ENCODE assay signal across 8 cellular contexts in genomic region chr2:36967236-36967876, GRCh38. TPM values are rescaled to one million over a fixed set of nuclear protein-coding genes. Genes with fewer than 3 reads are reported as not detected.
DNase-seq lines count a peak whose midpoint lies in the region; ATAC-seq, FAIRE-seq and TF ChIP-seq lines count a peak whose summit lies in the region.

No MANE protein-coding gene starts in this region.

- TF ChIP-seq CTCF in C4-2B (conservative IDR thresholded peaks at IDR 0.05) (no peak), ascending aorta (IDR thresholded peaks at IDR 0.05) (no peak), HepG2 (CRISPR knock-in tag; IDR thresholded peaks at IDR 0.05) (no peak)

- peaks cover 32% of the 10 kb centered on the region for H3K4me1 ChIP-seq in HUES6 (ENCODE audit: control insufficient read depth, insufficient read depth, low read length)
- H3K4me1 ChIP-seq in ascending aorta, result no peaks in the 10 kb centered on the region
- peaks cover 41% of the 10 kb centered on the region for H3K4me1 ChIP-seq in HepG2 (ENCODE audit: insufficient read depth, low read length)
- H3K4me1 ChIP-seq in thymus (ENCODE audit: control insufficient read depth, insufficient read depth, low read length), result peaks cover 10% of the 10 kb centered on the region

- no peaks in the 10 kb centered on the region for H4K20me1 ChIP-seq in HepG2 (ENCODE audit: insufficient read depth, low read length)

- H3K4me3 ChIP-seq in HUES6 (ENCODE audit: low read depth, low read length) (peak overlapping the region; percentile 73), ascending aorta (peak overlapping the region; percentile 92 to 96), HepG2 (replicated peaks in 1 of 3; ENCODE audit: insufficient read depth in 1 of 3, low read depth in 2 of 3, low read length in 3 of 3) (peak overlapping the region; percentile 69 to 97 (median 84)), thymus (ENCODE audit: low read length) (peak overlapping the region; percentile 96)

- BruUV-seq in HepG2 (replicated peaks; lab: Mats Ljungman, UMichigan), result TSS peak; percentile 90

- CTCF ChIA-PET in HepG2 (lab: Yijun Ruan, JAX; ENCODE audit: low intra/inter-chr PET ratio, low total read pairs), result no interaction called here

- FAIRE-seq in HepG2 (lab: Jason Lieb, UNC) (no peak), urothelium cell line (lab: Jason Lieb, UNC) (no peak)

- 1% methylated on average over 15 of the region's 15 CpGs for WGBS in HepG2 (ENCODE audit: low lambda C conversion rate)
- 33% methylated on average over 15 of the region's 15 CpGs for WGBS in thymus

- peak overlapping the region; percentile 75 for H3K9ac ChIP-seq in HUES6 (ENCODE audit: low read length)
- H3K9ac ChIP-seq in HepG2 (ENCODE audit: insufficient read depth, low read depth, low read length), result peak overlapping the region; percentile 80

- peak; percentile 4; the same call in 2 of the 3 replicates for ATAC-seq in HepG2

- no peak for TF ChIP-seq RAD21 in HepG2 (CRISPR knock-in tag; IDR thresholded peaks at IDR 0.05)

- H3K4me2 ChIP-seq in HepG2 (ENCODE audit: low read depth, low read length), result peak overlapping the region; percentile 95

- peak overlapping the region; percentile 91 for H3K27ac ChIP-seq in C4-2B
- no peak overlapping the region for H3K27ac ChIP-seq in HUES6 (ENCODE audit: low read depth, low read length)
- H3K27ac ChIP-seq in ascending aorta, result peak overlapping the region; percentile 54 to 78
- peak overlapping the region; percentile 77 for H3K27ac ChIP-seq in HepG2 (ENCODE audit: extremely low read length, insufficient read depth, low read length)
- H3K27ac ChIP-seq in thymus (ENCODE audit: low read depth), result peak overlapping the region; percentile 97

- peak in 1 of 2 experiments; percentile 62; a peak in 2 of 4 replicates for TF ChIP-seq EP300 in HepG2 (IDR thresholded peaks at IDR 0.05; ENCODE audit: low read depth in 2 of 2, low read length in 2 of 2)
- TF ChIP-seq EP300 in HepG2 (CRISPR knock-in tag; IDR thresholded peaks at IDR 0.05; ENCODE audit: borderline replicate concordance), result no peak

- in situ Hi-C loops in HepG2 (cut with HindIII; ENCODE audit: extremely low pct_ligation_motif_present, low pct_unique_long_range_greater_than_20kb), result no loop called here

- H3K27me3 ChIP-seq in HUES6 (ENCODE audit: control insufficient read depth, insufficient read depth, low read length) (no peaks in the 10 kb centered on the region), ascending aorta (no peaks in the 10 kb centered on the region), HepG2 (ENCODE audit: control insufficient read depth in 1 of 2, insufficient read depth in 2 of 2, low read length in 2 of 2) (no peaks in the 10 kb centered on the region; a peak in 1 of 5 replicates), thymus (ENCODE audit: control insufficient read depth, insufficient read depth) (no peaks in the 10 kb centered on the region)

- intact Hi-C loops in ascending aorta (cut with DNase I) (loop anchor here (10.0 kb wide), 1 partner anchor 357 kb away; the partner anchor contains the start of gene PRKD3), HepG2 (cut with micrococcal nuclease; ENCODE audit: unreplicated experiment) (loop anchor here (1.0 to 5.0 kb wide), 3 partner anchors 21 to 115 kb away; partner anchors contain the start of genes GPATCH11 and HEATR5B)

- POLR2A ChIA-PET in HepG2 (lab: Yijun Ruan, JAX), result interaction anchor here (0.7 to 1.2 kb wide), 2 partner anchors 8 to 9 kb away, joined by 3 read pairs; no protein-coding TSS in a partner anchor

- H3K36me3 ChIP-seq in HUES6 (ENCODE audit: control insufficient read depth, insufficient read depth, low read length) (no peaks in the 10 kb centered on the region), ascending aorta (no peaks in the 10 kb centered on the region), HepG2 (replicated peaks in 1 of 2; ENCODE audit: control insufficient read depth in 1 of 2, insufficient read depth in 2 of 2, low read length in 2 of 2) (no peaks in the 10 kb centered on the region), thymus (ENCODE audit: control insufficient read depth, insufficient read depth) (no peaks in the 10 kb centered on the region)

- no peaks in the 10 kb centered on the region for H3K9me3 ChIP-seq in HUES6 (ENCODE audit: control insufficient read depth, insufficient read depth, low read depth, low read length)
- no peaks in the 10 kb centered on the region for H3K9me3 ChIP-seq in ascending aorta
- H3K9me3 ChIP-seq in HepG2 (ENCODE audit: low read length), result no peaks in the 10 kb centered on the region
- no peaks in the 10 kb centered on the region for H3K9me3 ChIP-seq in thymus (ENCODE audit: control insufficient read depth)

- TF ChIP-seq POLR2A in HepG2 (IDR thresholded peaks at IDR 0.05; ENCODE audit: insufficient read depth in 1 of 2, low read depth in 2 of 2, low read length in 2 of 2), result no peak

- peak overlapping the region; percentile 90 for H2AFZ ChIP-seq in HepG2 (ENCODE audit: low read length)

- peaks cover 20% of the 10 kb centered on the region for H3K79me2 ChIP-seq in HepG2 (ENCODE audit: insufficient read depth, low read length)

- no peak for DNase-seq in ascending aorta (ENCODE audit: low spot score in 2 of 2)
- DNase-seq in HepG2 (ENCODE audit: low spot score), result peak; percentile 58
- DNase-seq in urothelium cell line (ENCODE audit: low spot score), result no peak
- DNase-seq in AG08395 (ENCODE audit: low spot score), result no peak
- no peak for DNase-seq in cerebellum (ENCODE audit: low spot score)

TF ChIP-seq in HepG2, 621 proteins besides CTCF, POLR2A, EP300 and RAD21 (continues in another document):
- TF ChIP-seq RFXANK (CRISPR knock-in tag; IDR thresholded peaks at IDR 0.05) (no peak), HOXA5 (CRISPR knock-in tag; IDR thresholded peaks at IDR 0.05) (no peak; the same call in 1 of the 2 replicates), TCF7 (IDR thresholded peaks at IDR 0.05; ENCODE audit: low read depth) (peak; percentile 86), ZNF552 (CRISPR knock-in tag; IDR thresholded peaks at IDR 0.05; ENCODE audit: borderline replicate concordance) (no peak), E2F1 (CRISPR knock-in tag; IDR thresholded peaks at IDR 0.05) (no peak), ZNF513 (CRISPR knock-in tag; conservative IDR thresholded peaks at IDR 0.05) (no peak)

RNA-seq across cellular contexts. Expression of gene STRN, which starts 1.0 kb away (rescaled TPM):
- total RNA-seq in ascending aorta, result 4.3 TPM
- 19.3 and 28.4 TPM in 2 replicates for total RNA-seq in HepG2 (2016; rRNA removed; fragmentation: Illumina TruSeq; extraction: Trizol)
- 2.6 and 3.9 TPM in 2 replicates for total RNA-seq in HepG2 (2016; cell fraction: cytosol; rRNA removed; fragmentation: Illumina TruSeq; extraction: Trizol; ENCODE audit: low read depth)
- 18.1 and 28.1 TPM in 2 replicates for total RNA-seq in HepG2 (2016; cell fraction: insoluble cytoplasmic fraction; rRNA removed; fragmentation: Illumina TruSeq; extraction: Trizol)
- 4.7 and 5.6 TPM in 2 replicates for total RNA-seq in HepG2 (2016; cell fraction: membrane; rRNA removed; fragmentation: Illumina TruSeq; extraction: Trizol)
- total RNA-seq in HepG2 (2016; cell fraction: nucleus; rRNA removed; fragmentation: Illumina TruSeq; extraction: Trizol), result 13.5 and 15.6 TPM in 2 replicates
- polyA plus RNA-seq in HepG2 (2011; rRNA removed), result 8.8 and 10.4 TPM in 2 replicates
- 4.5 and 5.8 TPM in 2 replicates for polyA plus RNA-seq in HepG2 (2011; cell fraction: cytosol; rRNA removed)
- polyA plus RNA-seq in HepG2 (2011; cell fraction: nucleus; rRNA removed), result 7.3 and 7.7 TPM in 2 replicates
- polyA plus RNA-seq in HepG2 (2012), result 9.5 and 11.1 TPM in 2 replicates
- polyA plus RNA-seq in HepG2 (2016; cell fraction: cytosol; fragmentation: Illumina TruSeq; extraction: Trizol; ENCODE audit: low read depth), result 0.25 and 0.29 TPM in 2 replicates
- polyA plus RNA-seq in HepG2 (2016; cell fraction: insoluble cytoplasmic fraction; fragmentation: Illumina TruSeq; extraction: Trizol; ENCODE audit: low read depth), result 12.8 and 13.6 TPM in 2 replicates
- 1.2 and 1.6 TPM in 2 replicates for polyA plus RNA-seq in HepG2 (2016; cell fraction: membrane; fragmentation: Illumina TruSeq; extraction: Trizol; ENCODE audit: low read depth)
- 8.9 and 9.6 TPM in 2 replicates for polyA plus RNA-seq in HepG2 (2016; cell fraction: nucleus; fragmentation: Illumina TruSeq; extraction: Trizol; ENCODE audit: insufficient read depth, low read depth)
- polyA minus RNA-seq in HepG2 (2011; rRNA and poly(A)+ RNA removed; ENCODE audit: low replicate concordance), result 20.8 and 25.5 TPM in 2 replicates
- polyA minus RNA-seq in HepG2 (2011; cell fraction: cytosol; rRNA and poly(A)+ RNA removed), result 17.0 and 22.1 TPM in 2 replicates
- 30.6 and 31.7 TPM in 2 replicates for polyA minus RNA-seq in HepG2 (2011; cell fraction: nucleus; rRNA and poly(A)+ RNA removed)
- 6.0 TPM for polyA plus RNA-seq in thymus
- total RNA-seq in cerebellum, result 26.3 TPM
